27 cellular contexts compared by ENCODE assay signal in genomic region chr10:120121768-120122167, GRCh38.
"Had no signal": no experiment of that assay in that cellular context is flagged by ENCODE, and none has a peak within 500 bp of the region (broad histone marks: within the 10 kb centered on the region; RNA-seq: fewer than 3 reads in every experiment).

No MANE protein-coding gene starts in this region.

- H3K27me3 ChIP-seq: left lung, ovary, right atrium auricular region, tibial nerve, uterus had no signal

- DNase-seq: hippocampal formation; immature natural killer cell; kidney; left colon; left lung; lower lobe of right lung; midbrain; mucosa of descending colon; naive thymus-derived CD4-positive, alpha-beta T cell; ovary; stimulated activated CD4-positive, alpha-beta T cell treated with anti-CD3 and anti-CD28 coated beads, Interleukin-12 subunit alpha, Interleukin-12 subunit beta, amount 100 ng/mL, for 4 hours; stimulated activated CD4-positive, alpha-beta T cell treated with anti-CD3 and anti-CD28 coated beads, Interleukin-15, amount 100 ng/mL, for 24 hours; stimulated activated CD4-positive, alpha-beta T cell treated with anti-CD3 and anti-CD28 coated beads, Interleukin-2, amount 100 ng/mL, for 24 hours; stimulated activated CD4-positive, alpha-beta T cell treated with anti-CD3 and anti-CD28 coated beads, Interleukin-4, amount 100 ng/mL, for 1 hour; stimulated activated naive CD4-positive, alpha-beta T cell treated with Interleukin-2 at 50 U/mL for 16 hours; stimulated activated naive CD8-positive, alpha-beta T cell treated with anti-CD3 and anti-CD28 coated beads, Interleukin-15, amount 100 ng/mL, for 72 hours; substantia nigra; uterus had no signal

- H3K27ac Mint-ChIP-seq: immature natural killer cell; naive thymus-derived CD4-positive, alpha-beta T cell; natural killer cell treated with Interleukin-12 subunit alpha and Interleukin-12 subunit beta and Interleukin-15 and Interleukin-18, amount 100 ng/mL, for 72 hours; progenitor cell of endocrine pancreas; stimulated activated effector memory CD8-positive, alpha-beta T cell treated with anti-CD3 and anti-CD28 coated beads, Interleukin-12 subunit alpha, Interleukin-12 subunit beta, amount 100 ng/mL, for 72 hours; stimulated activated naive CD8-positive, alpha-beta T cell treated with anti-CD3 and anti-CD28 coated beads, Interleukin-15, amount 100 ng/mL, for 72 hours; type B pancreatic cell had no signal

- H3K4me1 Mint-ChIP-seq: immature natural killer cell; naive thymus-derived CD4-positive, alpha-beta T cell; stimulated activated effector memory CD8-positive, alpha-beta T cell treated with anti-CD3 and anti-CD28 coated beads, Interleukin-12 subunit alpha, Interleukin-12 subunit beta, amount 100 ng/mL, for 72 hours; stimulated activated naive CD8-positive, alpha-beta T cell treated with anti-CD3 and anti-CD28 coated beads, Interleukin-15, amount 100 ng/mL, for 72 hours had no signal

- FAIRE-seq: islet of Langerhans, kidney had no signal

- H3K9me3 ChIP-seq: lower lobe of right lung, mucosa of descending colon, ovary, right atrium auricular region, uterus had no signal

- ATAC-seq: left colon; left lung; lower lobe of right lung; mucosa of descending colon; naive thymus-derived CD4-positive, alpha-beta T cell; sciatic nerve; stimulated activated naive CD8-positive, alpha-beta T cell treated with anti-CD3 and anti-CD28 coated beads, Interleukin-15, amount 100 ng/mL, for 72 hours had no signal

- H3K4me1 ChIP-seq: left lung, lower lobe of right lung, right atrium auricular region, tibial nerve, uterus had no signal

- H3K36me3 Mint-ChIP-seq: immature natural killer cell; naive thymus-derived CD4-positive, alpha-beta T cell; natural killer cell treated with Interleukin-12 subunit alpha and Interleukin-12 subunit beta and Interleukin-15 and Interleukin-18, amount 100 ng/mL, for 72 hours; stimulated activated effector memory CD8-positive, alpha-beta T cell treated with anti-CD3 and anti-CD28 coated beads, Interleukin-12 subunit alpha, Interleukin-12 subunit beta, amount 100 ng/mL, for 72 hours; type B pancreatic cell had no signal

- H3K4me3 Mint-ChIP-seq: immature natural killer cell; naive thymus-derived CD4-positive, alpha-beta T cell; natural killer cell treated with Interleukin-12 subunit alpha and Interleukin-12 subunit beta and Interleukin-15 and Interleukin-18, amount 100 ng/mL, for 72 hours; stimulated activated effector memory CD8-positive, alpha-beta T cell treated with anti-CD3 and anti-CD28 coated beads, Interleukin-12 subunit alpha, Interleukin-12 subunit beta, amount 100 ng/mL, for 72 hours; stimulated activated naive CD8-positive, alpha-beta T cell treated with anti-CD3 and anti-CD28 coated beads, Interleukin-15, amount 100 ng/mL, for 72 hours; type B pancreatic cell had no signal

- H3K4me3 ChIP-seq: left lung, lower lobe of right lung, mucosa of descending colon, ovary, right atrium auricular region, skin epidermis, tibial nerve, uterus had no signal

- H3K36me3 ChIP-seq: left lung, lower lobe of right lung, ovary, right atrium auricular region, tibial nerve, uterus had no signal

- H3K9me3 Mint-ChIP-seq: natural killer cell treated with Interleukin-12 subunit alpha and Interleukin-12 subunit beta and Interleukin-15 and Interleukin-18, amount 100 ng/mL, for 72 hours; stimulated activated naive CD8-positive, alpha-beta T cell treated with anti-CD3 and anti-CD28 coated beads, Interleukin-15, amount 100 ng/mL, for 72 hours; type B pancreatic cell had no signal

- H3K27ac ChIP-seq: left lung, lower lobe of right lung, ovary, right atrium auricular region, skin epidermis, tibial nerve, uterus had no signal
